Comparison of ENCODE assay signal across 11 cellular contexts in the genomic region with DNA sequence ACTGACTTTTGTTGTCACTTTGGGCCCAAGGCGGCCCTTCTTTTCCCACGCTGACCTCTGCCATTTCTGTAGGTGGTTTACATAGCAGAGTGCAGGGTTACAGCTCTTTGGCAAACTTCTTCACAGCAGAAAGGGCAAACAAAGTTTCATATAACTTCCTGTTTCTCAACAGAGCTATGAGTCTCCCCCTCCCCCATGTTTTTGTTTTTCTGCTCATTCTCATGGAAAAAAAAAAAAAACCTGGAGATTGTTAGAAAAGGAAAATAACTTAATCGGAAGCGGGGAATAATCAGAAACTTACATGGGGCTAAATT.
DNase-seq lines count a peak whose midpoint lies in the region; ATAC-seq and TF ChIP-seq lines count a peak whose summit lies in the region.
"Had no signal": no experiment of that assay in that cellular context is flagged by ENCODE, and none has a peak within 500 bp of the region (broad histone marks: within the 10 kb centered on the region; RNA-seq: fewer than 3 reads in every experiment).

No MANE protein-coding gene starts in this region.

- TF ChIP-seq POLR2A in IMR-90 (IDR thresholded peaks at IDR 0.05; ENCODE audit: low read depth, low read length) = no peak
- TF ChIP-seq POLR2A in gastroesophageal sphincter (IDR thresholded peaks at IDR 0.05) = no peak
- no peak for TF ChIP-seq POLR2A in esophagus muscularis mucosa (IDR thresholded peaks at IDR 0.05; ENCODE audit: low read depth)

- no peak overlapping the region for H3K56ac ChIP-seq in IMR-90 (ENCODE audit: extremely low read depth, insufficient read depth, low read length)

- ATAC-seq in IMR-90 (ENCODE audit: low read depth) (peak; percentile 79), gastroesophageal sphincter (no peak), HG03108 (IDR thresholded peaks at IDR 0.05; ENCODE audit: unreplicated experiment) (no peak)

- H2AFZ ChIP-seq in IMR-90 (replicated peaks; ENCODE audit: low read length, poor library complexity) = peak overlapping the region; percentile 11

- WGBS in IMR-90 (ENCODE audit: extremely low coverage in 2 of 2, insufficient read length in 1 of 2), 2 experiments = no CpG with 5 or more reads among the region's 4 CpGs
- 76 to 83% methylated on average over 4 of the region's 4 CpGs for WGBS in gastroesophageal sphincter (ENCODE audit: low coverage in 1 of 2), 2 donors
- 75% methylated on average over 4 of the region's 4 CpGs for WGBS in esophagus muscularis mucosa

- no peak for TF ChIP-seq CTCF in IMR-90 (conservative IDR thresholded peaks at IDR 0.05; ENCODE audit: low read depth, low read length)
- no peak for TF ChIP-seq CTCF in brain microvascular endothelial cell (IDR thresholded peaks at IDR 0.05; ENCODE audit: low read depth, low read length, missing control alignments)
- TF ChIP-seq CTCF in gastroesophageal sphincter (IDR thresholded peaks at IDR 0.05) = no peak
- TF ChIP-seq CTCF in esophagus muscularis mucosa (IDR thresholded peaks at IDR 0.05) = no peak
- TF ChIP-seq CTCF in dorsolateral prefrontal cortex (IDR thresholded peaks at IDR 0.05 in 54 of 56, conservative IDR thresholded peaks at IDR 0.05 in 2 of 56; ENCODE audit: low read depth in 1 of 56, partially characterized antibody in 56 of 56) = no peak

- POLR2A ChIA-PET in IMR-90 (lab: Charles Lee; ENCODE audit: unreplicated experiment) = no interaction called here

- DNase-seq in IMR-90 = peak; percentile 50
- peak; percentile 9 for DNase-seq in brain microvascular endothelial cell
- DNase-seq in myocyte (ENCODE audit: low read depth) = peak; percentile 17
- no peak for DNase-seq in esophagus muscularis mucosa (ENCODE audit: extremely low spot score)
- no peak for DNase-seq in dorsolateral prefrontal cortex
- DNase-seq: kidney, NCI-H526 treated with DMSO at 0.1 percent for 48 hours, SK-N-SH had no signal

- H4K8ac ChIP-seq in IMR-90 (ENCODE audit: low read depth in 2 of 2, low read length in 2 of 2) = no peak overlapping the region

- no TSS peak for BruUV-seq in IMR-90 (replicated peaks; lab: Mats Ljungman, UMichigan)

- peak overlapping the region; percentile 54; the same call in 1 of the 2 replicates for H3K18ac ChIP-seq in IMR-90 (ENCODE audit: low read depth, low read length)

- no peak overlapping the region for H2BK20ac ChIP-seq in IMR-90 (ENCODE audit: low read depth, low read length)

- H2AK5ac ChIP-seq in IMR-90 (ENCODE audit: low read depth, low read length) = no peak overlapping the region

- H2BK5ac ChIP-seq in IMR-90 (ENCODE audit: low read depth, low read length, poor library complexity, severe bottlenecking) = no peak overlapping the region

- no peak overlapping the region for H3K4ac ChIP-seq in IMR-90 (ENCODE audit: low read depth, low read length)

- H3K14ac ChIP-seq in IMR-90 (replicated peaks; ENCODE audit: low read depth, low read length) = no peak overlapping the region; the same call in 1 of the 2 replicates

- in situ Hi-C loops in IMR-90 (cut with MboI; ENCODE audit: low sequenced_read_pairs) = no loop called here
- in situ Hi-C loops in brain microvascular endothelial cell (cut with HindIII; ENCODE audit: low pct_ligation_motif_present, low sequenced_read_pairs) = no loop called here

- intact Hi-C loops in IMR-90 (cut with micrococcal nuclease) (loop anchor here (5.0 kb wide), 1 partner anchor 339 kb away; no protein-coding TSS in a partner anchor), esophagus muscularis mucosa (cut with DNase I) (no loop called here), dorsolateral prefrontal cortex (cut with DNase I) (no loop called here)

- H4K91ac ChIP-seq in IMR-90 (ENCODE audit: insufficient read depth, low read depth, low read length) = no peak overlapping the region

- no peak overlapping the region for H3K9ac ChIP-seq in BLaER1 treated with 17β-estradiol and CSF1 and Interleukin-3, amounts not matched to agents 10 nM and 100 nM
- no peak overlapping the region for H3K9ac ChIP-seq in IMR-90 (ENCODE audit: low read depth, low read length)
- H3K9ac ChIP-seq: SK-N-SH had no signal

- H3K27ac ChIP-seq in BLaER1 treated with 17β-estradiol and CSF1 and Interleukin-3, amounts not matched to agents 10 nM and 100 nM = no peak overlapping the region
- H3K27ac ChIP-seq in IMR-90 (ENCODE audit: insufficient read depth, low read length) (peak overlapping the region; percentile 68; the same call in 1 of the 2 replicates), brain microvascular endothelial cell (no peak overlapping the region), gastroesophageal sphincter (no peak overlapping the region), esophagus muscularis mucosa (replicated peaks in 1 of 4) (no peak overlapping the region), dorsolateral prefrontal cortex (no peak overlapping the region)

- H3K36me3 ChIP-seq in BLaER1 treated with 17β-estradiol and CSF1 and Interleukin-3, amounts not matched to agents 10 nM and 100 nM = no peaks in the 10 kb centered on the region
- H3K36me3 ChIP-seq in IMR-90 (ENCODE audit: control insufficient read depth, insufficient read depth, low read length) (no peaks in the 10 kb centered on the region), brain microvascular endothelial cell (replicated peaks) (no peaks in the 10 kb centered on the region), gastroesophageal sphincter (no peaks in the 10 kb centered on the region), esophagus muscularis mucosa (no peaks in the 10 kb centered on the region)

- no peak overlapping the region for H3K23ac ChIP-seq in IMR-90 (ENCODE audit: low read depth, low read length)

- no peak overlapping the region for H2BK120ac ChIP-seq in IMR-90 (ENCODE audit: low read depth, low read length)

- H4K5ac ChIP-seq in IMR-90 (ENCODE audit: low read depth, low read length) = peak overlapping the region; percentile 55; the same call in 1 of the 2 replicates

- no peak for TF ChIP-seq RAD21 in IMR-90 (IDR thresholded peaks at IDR 0.05; ENCODE audit: low read length)

- H3K4me1 ChIP-seq in BLaER1 treated with 17β-estradiol and CSF1 and Interleukin-3, amounts not matched to agents 10 nM and 100 nM = peaks cover 0 to 19% (median 5%) of the 10 kb centered on the region in 10 experiments; a peak in 11 of 20 replicates
- H3K4me1 ChIP-seq in IMR-90 (ENCODE audit: control insufficient read depth, insufficient read depth, low read length) (peaks cover 5% of the 10 kb centered on the region), gastroesophageal sphincter (no peaks in the 10 kb centered on the region), esophagus muscularis mucosa (no peaks in the 10 kb centered on the region)

- H3K4me2 ChIP-seq in BLaER1 treated with 17β-estradiol and CSF1 and Interleukin-3, amounts not matched to agents 10 nM and 100 nM = peak overlapping the region in 9 of 11 experiments; percentile 28 to 46 (median 38); a peak in 14 of 22 replicates
- H3K4me2 ChIP-seq in IMR-90 (ENCODE audit: low read depth, low read length) = peak overlapping the region; percentile 67
- H3K4me2 ChIP-seq: SK-N-SH had no signal

- H3K27me3 ChIP-seq in BLaER1 treated with 17β-estradiol and CSF1 and Interleukin-3, amounts not matched to agents 10 nM and 100 nM = peaks cover 4 to 35% (median 13%) of the 10 kb centered on the region in 11 experiments; a peak in 17 of 22 replicates
- no peaks in the 10 kb centered on the region; the same call in 1 of the 2 replicates for H3K27me3 ChIP-seq in IMR-90 (ENCODE audit: control insufficient read depth, insufficient read depth, low read length)
- H3K27me3 ChIP-seq in brain microvascular endothelial cell (replicated peaks) = no peaks in the 10 kb centered on the region
- no peaks in the 10 kb centered on the region for H3K27me3 ChIP-seq in gastroesophageal sphincter
- no peaks in the 10 kb centered on the region for H3K27me3 ChIP-seq in esophagus muscularis mucosa
- H3K27me3 ChIP-seq in dorsolateral prefrontal cortex = peaks cover 0 to 11% (median 0%) of the 10 kb centered on the region in 45 donors

- H2AK9ac ChIP-seq in IMR-90 (replicated peaks; ENCODE audit: low read depth, low read length, poor library complexity) = no peak overlapping the region

- H4K20me1 ChIP-seq in BLaER1 treated with 17β-estradiol and CSF1 and Interleukin-3, amounts not matched to agents 10 nM and 100 nM = no peaks in the 10 kb centered on the region
- no peaks in the 10 kb centered on the region for H4K20me1 ChIP-seq in IMR-90 (ENCODE audit: insufficient read depth, low read length)

- H2BK15ac ChIP-seq in IMR-90 (ENCODE audit: low read depth, low read length) = no peak overlapping the region

- no peaks in the 10 kb centered on the region for H3K79me1 ChIP-seq in IMR-90 (ENCODE audit: low read depth in 1 of 2, low read length in 2 of 2)

- no peak for TF ChIP-seq EP300 in gastroesophageal sphincter (IDR thresholded peaks at IDR 0.05)
- TF ChIP-seq EP300 in esophagus muscularis mucosa (IDR thresholded peaks at IDR 0.05) = no peak

- CTCF ChIA-PET in IMR-90 (lab: Yijun Ruan, JAX) = no interaction called here

- H3K9me1 ChIP-seq in IMR-90 (ENCODE audit: insufficient read depth, low read length) = no peaks in the 10 kb centered on the region

- H3K9me3 ChIP-seq in BLaER1 treated with 17β-estradiol and CSF1 and Interleukin-3, amounts not matched to agents 10 nM and 100 nM (replicated peaks in 1 of 11) = 0 out of 22 replicates have a peak, but pooled peaks cover 0 to 5% (median 0%) of the 10 kb centered on the region in 11 experiments
- H3K9me3 ChIP-seq in IMR-90 (ENCODE audit: control insufficient read depth, insufficient read depth, low read length) (no peaks in the 10 kb centered on the region), gastroesophageal sphincter (no peaks in the 10 kb centered on the region), esophagus muscularis mucosa (no peaks in the 10 kb centered on the region)
- H3K9me3 ChIP-seq: SK-N-SH had no signal

- H3K4me3 ChIP-seq in BLaER1 treated with 17β-estradiol and CSF1 and Interleukin-3, amounts not matched to agents 10 nM and 100 nM = no peak overlapping the region
- H3K4me3 ChIP-seq in IMR-90 (ENCODE audit: insufficient read depth, low read depth, low read length) = no peak overlapping the region
- H3K4me3 ChIP-seq in brain microvascular endothelial cell (ENCODE audit: low read depth, low read length) = no peak overlapping the region
- H3K4me3 ChIP-seq in gastroesophageal sphincter = no peak overlapping the region
- no peak overlapping the region for H3K4me3 ChIP-seq in esophagus muscularis mucosa
- no peak overlapping the region for H3K4me3 ChIP-seq in dorsolateral prefrontal cortex

- dilution Hi-C loops in IMR-90 (cut with HindIII; ENCODE audit: low sequenced_read_pairs, unreplicated experiment) = no loop called here

TF ChIP-seq in IMR-90, 13 proteins besides CTCF, POLR2A, EP300 and RAD21:
- TF ChIP-seq RCOR1 (IDR thresholded peaks at IDR 0.05; ENCODE audit: insufficient replicate concordance, low read length) = no peak
TF ChIP-seq in IMR-90: peak in this region for 0.

Comparison
In these comparisons a context has a peak if more than half of its experiments do, and no peak if none do; other contexts are left out.
1. DNase-seq: peak in IMR-90 (single experiment), brain microvascular endothelial cell (single experiment) and myocyte (single experiment); none in esophagus muscularis mucosa (single experiment) and dorsolateral prefrontal cortex (0 of 10).